Comparison of ENCODE assay signal across 11 cellular contexts in the genomic region with DNA sequence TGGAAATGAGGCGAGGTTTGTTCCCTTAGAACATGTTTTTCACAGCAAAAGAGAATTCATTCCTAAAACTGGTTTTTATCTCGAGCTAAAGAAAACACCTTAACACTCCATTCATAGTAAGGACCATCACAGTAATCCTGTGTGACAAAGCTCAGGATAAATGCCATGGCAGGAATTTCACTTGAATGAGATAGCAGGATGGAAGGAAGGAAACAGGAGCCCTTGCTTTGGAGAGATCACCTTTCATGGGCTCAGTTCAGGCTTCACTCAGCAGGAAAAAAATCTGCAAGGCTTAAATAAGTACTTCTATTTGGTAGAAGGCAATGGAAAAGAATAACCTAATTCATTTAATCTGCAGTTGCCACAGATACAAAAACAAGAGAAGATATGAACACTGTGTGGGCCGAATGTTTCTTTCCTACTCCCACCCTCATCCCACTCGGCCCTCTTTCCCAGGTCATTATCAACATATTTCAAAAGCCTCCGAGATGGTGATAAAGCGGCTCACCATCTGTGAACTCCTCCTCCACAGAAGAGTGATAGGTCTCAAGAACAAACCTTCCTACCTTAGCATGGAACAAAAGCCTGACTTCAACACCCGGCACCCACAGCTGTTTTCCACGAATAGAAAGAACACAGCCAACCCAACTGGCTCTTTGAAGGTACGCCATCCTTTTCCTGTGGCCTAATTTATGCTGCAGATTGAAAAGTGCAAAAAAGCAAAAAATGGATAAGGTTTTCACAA. TPM values are rescaled to one million over a fixed set of nuclear protein-coding genes. Genes with fewer than 3 reads are reported as not detected.
DNase-seq lines count a peak whose midpoint lies in the region; ATAC-seq and TF ChIP-seq lines count a peak whose summit lies in the region.
"Had no signal": no experiment of that assay in that cellular context is flagged by ENCODE, and none has a peak within 500 bp of the region (broad histone marks: within the 10 kb centered on the region; RNA-seq: fewer than 3 reads in every experiment).

No MANE protein-coding gene starts in this region.

- no peaks in the 10 kb centered on the region for H3K27me3 ChIP-seq in DND-41 (ENCODE audit: insufficient read depth, low read length, poor library complexity)
- H3K27me3 ChIP-seq: body of pancreas had no signal

- H4K20me1 ChIP-seq in DND-41 (ENCODE audit: insufficient read depth, low read length) = peaks cover 75% of the 10 kb centered on the region

- H3K36me3 Mint-ChIP-seq in T-helper 17 cell (ENCODE audit: low read depth) = peaks cover 9% of the 10 kb centered on the region
- H3K36me3 Mint-ChIP-seq in activated naive CD8-positive, alpha-beta T cell = peaks cover 18% of the 10 kb centered on the region

- peaks cover 3% of the 10 kb centered on the region; the same call in 1 of the 2 replicates for H3K4me1 ChIP-seq in DND-41 (ENCODE audit: insufficient read depth, low read length)
- H3K4me1 ChIP-seq: body of pancreas had no signal

- H3K79me2 ChIP-seq in DND-41 (ENCODE audit: insufficient read depth, low read length) = peaks cover 96% of the 10 kb centered on the region

- DNase-seq in DND-41 = peak; percentile 40
- peak in 2 of 3 donors; percentile 14 to 15 for DNase-seq in T-helper 17 cell
- peak; percentile 27 for DNase-seq in occipital lobe (lab: John Stamatoyannopoulos, UW)
- DNase-seq in HuH-7.5 (ENCODE audit: low spot score) = no peak
- DNase-seq in SW480 (ENCODE audit: low spot score) = no peak
- no peak for DNase-seq in D341Med (ENCODE audit: low spot score)
- DNase-seq in AG08395 (ENCODE audit: low spot score) = no peak
- DNase-seq: body of pancreas, WERI-Rb-1 had no signal

- H3K36me3 ChIP-seq in DND-41 (ENCODE audit: insufficient read depth, low read length) = peaks cover 77% of the 10 kb centered on the region

- H3K27me3 Mint-ChIP-seq in T-helper 17 cell = no peaks in the 10 kb centered on the region
- no peaks in the 10 kb centered on the region for H3K27me3 Mint-ChIP-seq in activated naive CD8-positive, alpha-beta T cell

- H3K9ac ChIP-seq in DND-41 (ENCODE audit: low read depth, low read length) = no peak overlapping the region

- no peak overlapping the region for H2AFZ ChIP-seq in DND-41 (ENCODE audit: low read depth, low read length)

- no peak overlapping the region for H3K27ac Mint-ChIP-seq in T-helper 17 cell
- H3K27ac Mint-ChIP-seq in activated naive CD8-positive, alpha-beta T cell = no peak overlapping the region

- H3K4me3 Mint-ChIP-seq in T-helper 17 cell = no peak overlapping the region
- H3K4me3 Mint-ChIP-seq in activated naive CD8-positive, alpha-beta T cell = peak overlapping the region; percentile 78

- ATAC-seq in DND-41 (ENCODE audit: insufficient read depth, low read depth) = peak; percentile 77
- ATAC-seq in T-helper 17 cell = peak; percentile 82
- ATAC-seq: body of pancreas, Panc1 had no signal

- H3K4me2 ChIP-seq in DND-41 (ENCODE audit: insufficient read depth, low read length) = no peak overlapping the region

- peaks cover 57% of the 10 kb centered on the region for H3K4me1 Mint-ChIP-seq in T-helper 17 cell
- H3K4me1 Mint-ChIP-seq in activated naive CD8-positive, alpha-beta T cell (ENCODE audit: low read depth) = peaks cover 7% of the 10 kb centered on the region

- H3K4me3 ChIP-seq in DND-41 (ENCODE audit: low read depth in 1 of 2, low read length in 2 of 2) = no peak overlapping the region
- H3K4me3 ChIP-seq: body of pancreas had no signal

- no peaks in the 10 kb centered on the region for H3K9me3 ChIP-seq in DND-41 (ENCODE audit: insufficient read depth, low read length, severe bottlenecking)
- no peaks in the 10 kb centered on the region for H3K9me3 ChIP-seq in T-helper 17 cell (ENCODE audit: control insufficient read depth, low read length, poor library complexity, severe bottlenecking)
- H3K9me3 ChIP-seq: body of pancreas had no signal

- H3K27ac ChIP-seq in DND-41 (ENCODE audit: low read length) = no peak overlapping the region
- H3K27ac ChIP-seq: body of pancreas, WERI-Rb-1 had no signal

- TF ChIP-seq CTCF in DND-41 (IDR thresholded peaks at IDR 0.05; ENCODE audit: borderline replicate concordance, extremely low read depth, low read length, poor library complexity, severe bottlenecking) = no peak

- no peaks in the 10 kb centered on the region for H3K9me3 Mint-ChIP-seq in activated naive CD8-positive, alpha-beta T cell (ENCODE audit: low read depth)

RNA-seq across cellular contexts. Expression of a gene that starts 28.9 kb away (rescaled TPM):
- total RNA-seq in T-helper 17 cell = 100 to 1,000 TPM; 134 to 136 TPM
- 30.6 TPM for total RNA-seq in occipital lobe

Comparison
In these comparisons a context has a peak if more than half of its experiments do, and no peak if none do; other contexts are left out.
1. DNase-seq: peak in DND-41 (single experiment), T-helper 17 cell (2 of 3) and occipital lobe (single experiment); none in HuH-7.5 (single experiment), SW480 (single experiment), D341Med (single experiment) and AG08395 (single experiment).